Comparison of ENCODE assay signal across 8 cellular contexts in the genomic region with DNA sequence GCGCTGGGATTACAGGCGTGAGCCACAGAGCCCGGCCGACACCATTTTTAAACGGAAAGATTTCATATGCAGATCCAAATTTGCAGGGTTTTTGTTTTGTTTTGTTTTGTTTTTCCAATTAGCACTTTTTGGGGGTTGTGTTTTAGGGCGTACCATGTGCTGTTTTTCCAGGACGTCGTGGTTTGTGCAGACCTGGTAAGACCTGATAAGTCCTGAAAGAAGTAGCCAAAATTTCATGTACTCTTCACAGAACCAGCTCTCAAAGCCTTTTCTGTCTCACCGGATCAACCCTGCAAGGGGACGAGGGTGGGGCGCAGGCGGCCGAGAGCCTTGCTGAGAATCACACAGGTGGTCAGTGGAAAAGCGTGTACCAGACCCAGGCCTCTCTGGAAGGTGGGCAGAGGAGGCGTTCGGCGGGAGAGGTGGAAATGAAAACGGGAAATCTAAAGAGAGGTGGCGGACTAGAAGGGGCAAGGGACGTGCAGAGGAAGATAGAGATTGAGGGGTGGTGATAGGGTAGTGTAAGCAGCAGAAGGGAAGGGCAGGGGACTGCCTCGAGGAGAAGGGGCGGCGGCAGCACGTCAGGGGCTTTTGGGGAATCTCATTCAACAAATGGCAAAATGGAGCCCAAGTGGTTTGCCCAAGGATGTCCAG.
A peak's percentile ranks its signal among the peaks of the same experiment; 100 is the strongest.
DNase-seq lines count a peak whose midpoint lies in the region; ATAC-seq and TF ChIP-seq lines count a peak whose summit lies in the region.

No MANE protein-coding gene starts in this region.

- TF ChIP-seq CTCF in WERI-Rb-1 (IDR thresholded peaks at IDR 0.05; ENCODE audit: low read depth, low read length) (no peak), epithelial cell of esophagus (IDR thresholded peaks at IDR 0.05; ENCODE audit: insufficient read depth, low read depth, low read length, missing control alignments) (no peak), nephron progenitor cell (IDR thresholded peaks at IDR 0.05) (no peak)

- H3K27me3 Mint-ChIP-seq in nephron progenitor cell (ENCODE audit: low read depth, poor library complexity) = peaks cover 1% of the 10 kb centered on the region

- no peaks in the 10 kb centered on the region for H3K9me3 Mint-ChIP-seq in nephron progenitor cell

- ATAC-seq in GM21423 (IDR thresholded peaks at IDR 0.05; ENCODE audit: unreplicated experiment) = no peak
- ATAC-seq in HG02885 (IDR thresholded peaks at IDR 0.05; ENCODE audit: poor library complexity, unreplicated experiment) = no peak
- no peak for ATAC-seq in GM21390 (IDR thresholded peaks at IDR 0.05; ENCODE audit: unreplicated experiment)

- H3K9me3 ChIP-seq in WERI-Rb-1 (ENCODE audit: severe bottlenecking) = no peaks in the 10 kb centered on the region

- peak; percentile 6 for DNase-seq in activated naive CD4-positive, alpha-beta T cell treated with Interleukin-2 at 50 U/mL for 16 hours
- no peak for DNase-seq in activated naive CD4-positive, alpha-beta T cell treated with anti-CD3 and anti-CD28 coated beads, Interleukin-2, amount 50 U/mL, for 16 hours
- DNase-seq in WERI-Rb-1 (no peak), epithelial cell of esophagus (ENCODE audit: low read depth) (peak; percentile 17), nephron progenitor cell (peak; percentile 25)

- H3K36me3 Mint-ChIP-seq in nephron progenitor cell (ENCODE audit: low read depth) = peaks cover 10% of the 10 kb centered on the region

- no peaks in the 10 kb centered on the region for H3K27me3 ChIP-seq in WERI-Rb-1 (ENCODE audit: insufficient read depth, low read depth, severe bottlenecking)

- H3K36me3 ChIP-seq in WERI-Rb-1 = peaks cover 5% of the 10 kb centered on the region

- peak overlapping the region; percentile 99 for H3K4me3 Mint-ChIP-seq in nephron progenitor cell

- peak overlapping the region; percentile 81 for H3K27ac ChIP-seq in WERI-Rb-1

- H3K4me3 ChIP-seq in WERI-Rb-1 (ENCODE audit: low read depth, low read length) (peak overlapping the region; percentile 95), epithelial cell of esophagus (ENCODE audit: low read length) (peak overlapping the region; percentile 82)

- peaks cover 29% of the 10 kb centered on the region for H3K4me1 Mint-ChIP-seq in nephron progenitor cell

- peak overlapping the region; percentile 99 for H3K27ac Mint-ChIP-seq in nephron progenitor cell

Comparison
In these comparisons a context has a peak if more than half of its experiments do, and no peak if none do; other contexts are left out.
1. DNase-seq: peak in activated naive CD4-positive, alpha-beta T cell treated with Interleukin-2 at 50 U/mL for 16 hours (single experiment), epithelial cell of esophagus (single experiment) and nephron progenitor cell (single experiment); none in activated naive CD4-positive, alpha-beta T cell treated with anti-CD3 and anti-CD28 coated beads, Interleukin-2, amount 50 U/mL, for 16 hours (single experiment) and WERI-Rb-1 (single experiment).